8 cellular contexts compared by ENCODE assay signal in the genomic region with DNA sequence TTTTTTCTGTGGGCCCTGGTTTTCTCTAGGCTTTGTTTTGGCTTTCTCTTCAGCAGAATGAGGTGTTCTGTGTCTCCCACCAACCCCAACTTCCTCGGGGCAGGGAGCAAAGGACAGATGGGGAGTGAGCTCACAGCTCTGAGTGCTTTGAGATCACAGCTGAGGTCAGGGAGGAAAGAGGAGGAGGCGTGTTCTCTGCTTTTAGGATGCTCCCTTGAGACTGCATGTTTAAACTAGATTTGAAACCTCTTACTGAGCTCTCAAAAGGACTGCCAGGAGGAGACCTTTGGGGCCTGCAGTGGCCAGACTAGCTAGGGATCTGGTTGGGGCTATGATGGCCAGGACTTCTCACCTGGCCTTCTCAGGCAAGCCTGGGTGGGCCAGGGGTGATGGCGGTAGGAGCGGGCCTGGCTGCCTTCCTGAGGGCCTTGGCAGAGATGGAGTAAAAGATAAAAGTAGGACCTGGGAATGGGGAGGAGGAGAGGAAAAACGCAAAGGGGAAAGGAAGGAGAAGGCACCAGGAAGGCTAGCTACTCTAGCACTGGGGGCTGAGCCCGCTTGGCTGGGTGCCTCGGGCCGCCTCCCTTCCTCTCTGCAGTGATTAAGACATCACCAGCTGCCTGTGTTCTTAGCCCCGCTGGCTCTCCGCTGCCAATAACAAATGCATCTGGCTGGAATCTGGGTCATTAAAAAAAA.
A peak's percentile ranks its signal among the peaks of the same experiment; 100 is the strongest.
DNase-seq lines count a peak whose midpoint lies in the region; ATAC-seq and TF ChIP-seq lines count a peak whose summit lies in the region.

No MANE protein-coding gene starts in this region.

- H3K79me2 ChIP-seq in SK-N-SH (ENCODE audit: insufficient read depth) = no peaks in the 10 kb centered on the region

- H4K20me1 ChIP-seq in SK-N-SH (ENCODE audit: insufficient read depth) = no peaks in the 10 kb centered on the region

- H3K36me3 Mint-ChIP-seq in activated CD8-positive, alpha-beta T cell treated with anti-CD3 and anti-CD28 coated beads for 36 hours (ENCODE audit: low read depth) = no peaks in the 10 kb centered on the region

- TF ChIP-seq POLR2A in heart left ventricle (IDR thresholded peaks at IDR 0.05) = no peak

- intact Hi-C loops in heart left ventricle (cut with DNase I) = loop anchor here in 1 of 10 donors (5.0 kb wide), 1 partner anchor 34 kb away; no protein-coding TSS in a partner anchor
- intact Hi-C loops in activated CD8-positive, alpha-beta T cell treated with anti-CD3 and anti-CD28 coated beads for 36 hours (cut with micrococcal nuclease) = no loop called here

- no peaks in the 10 kb centered on the region for H3K4me1 Mint-ChIP-seq in activated CD8-positive, alpha-beta T cell treated with anti-CD3 and anti-CD28 coated beads for 36 hours (ENCODE audit: low read depth)

- H3K36me3 ChIP-seq in SK-N-SH (replicated peaks in 1 of 2; ENCODE audit: control insufficient read depth in 1 of 2, insufficient read depth in 2 of 2, low read length in 1 of 2) (no peaks in the 10 kb centered on the region), heart left ventricle (peaks cover 0 to 20% (median 9%) of the 10 kb centered on the region in 9 donors)

- no peaks in the 10 kb centered on the region for H3K9me3 ChIP-seq in SK-N-SH
- no peaks in the 10 kb centered on the region for H3K9me3 ChIP-seq in heart left ventricle

- H3K4me2 ChIP-seq in SK-N-SH = peak overlapping the region; percentile 29; the same call in 1 of the 2 replicates

- TF ChIP-seq RAD21 in SK-N-SH (IDR thresholded peaks at IDR 0.05; ENCODE audit: low read length) = no peak

- DNase-seq in HT1080 (ENCODE audit: low read depth) (peak; percentile 90), SK-N-SH (peak; percentile 87), heart left ventricle (peak; percentile 75 to 88 (median 87)), HuH-7 (ENCODE audit: low spot score) (no peak), AML-193 (lab: John Stamatoyannopoulos, UW) (no peak)
- no peak for DNase-seq in activated CD8-positive, alpha-beta T cell treated with anti-CD3 and anti-CD28 coated beads for 36 hours

- no peak overlapping the region for H3K4me3 ChIP-seq in SK-N-SH (ENCODE audit: low read depth in 2 of 2, low read length in 1 of 2)
- H3K4me3 ChIP-seq in heart left ventricle = no peak overlapping the region

- H3K4me3 Mint-ChIP-seq in activated CD8-positive, alpha-beta T cell treated with anti-CD3 and anti-CD28 coated beads for 36 hours = no peak overlapping the region

- no peaks in the 10 kb centered on the region for H3K9me3 Mint-ChIP-seq in activated CD8-positive, alpha-beta T cell treated with anti-CD3 and anti-CD28 coated beads for 36 hours

- peaks cover 16% of the 10 kb centered on the region for H3F3A ChIP-seq in SK-N-SH (replicated peaks; ENCODE audit: insufficient read depth)

- H3K27ac Mint-ChIP-seq in activated CD8-positive, alpha-beta T cell treated with anti-CD3 and anti-CD28 coated beads for 36 hours = no peak overlapping the region

- H3K27ac ChIP-seq in SK-N-SH (ENCODE audit: low read depth in 2 of 2, low read length in 1 of 2) = peak overlapping the region; percentile 75 to 86
- H3K27ac ChIP-seq in heart left ventricle = peak overlapping the region; percentile 63 to 92 (median 83)
- peak overlapping the region; percentile 48 for H3K27ac ChIP-seq in temporal lobe (ENCODE audit: low read depth, low read length)

- H3K4me1 ChIP-seq in SK-N-SH (ENCODE audit: control insufficient read depth in 1 of 2, insufficient read depth in 2 of 2, low read depth in 1 of 2, low read length in 1 of 2) = peaks cover 31 to 60% of the 10 kb centered on the region in 2 experiments
- H3K4me1 ChIP-seq in heart left ventricle = peaks cover 21 to 100% (median 85%) of the 10 kb centered on the region in 12 donors

- WGBS in SK-N-SH (ENCODE audit: low lambda C conversion rate) = 34% methylated on average over 10 of the region's 10 CpGs
- 15 to 20% (median 20%) methylated on average over 10 of the region's 10 CpGs for WGBS in heart left ventricle, 4 donors

- ATAC-seq in heart left ventricle (peak; percentile 53 to 70 (median 68)), GM19328 (IDR thresholded peaks at IDR 0.05; ENCODE audit: unreplicated experiment) (no peak)
- ATAC-seq in activated CD8-positive, alpha-beta T cell treated with anti-CD3 and anti-CD28 coated beads for 36 hours = no peak

- H3K27me3 ChIP-seq in SK-N-SH (ENCODE audit: insufficient read depth) (no peaks in the 10 kb centered on the region), heart left ventricle (no peaks in the 10 kb centered on the region)

- CTCF ChIA-PET in SK-N-SH (lab: Yijun Ruan, JAX) = interaction anchor here (0.6 to 7.9 kb wide), 8 partner anchors 12 to 1627 kb away, joined by 3 to 56 read pairs (median 4); no protein-coding TSS in a partner anchor
- CTCF ChIA-PET in activated CD8-positive, alpha-beta T cell treated with anti-CD3 and anti-CD28 coated beads for 36 hours (lab: Charles Lee) = interaction anchor here (0.7 to 2.8 kb wide), 2 partner anchors 57 to 145 kb away, joined by 3 to 9 read pairs; no protein-coding TSS in a partner anchor

- no peak overlapping the region for H2AFZ ChIP-seq in SK-N-SH (ENCODE audit: low read depth)

- H3K27me3 Mint-ChIP-seq in activated CD8-positive, alpha-beta T cell treated with anti-CD3 and anti-CD28 coated beads for 36 hours = peaks cover 1% of the 10 kb centered on the region

- TF ChIP-seq CTCF in SK-N-SH (IDR thresholded peaks at IDR 0.05) = no peak
- TF ChIP-seq CTCF in heart left ventricle (IDR thresholded peaks at IDR 0.05) = peak in 3 of 12 donors; percentile 12 to 26 (median 22)
- TF ChIP-seq CTCF in activated CD8-positive, alpha-beta T cell treated with anti-CD3 and anti-CD28 coated beads for 36 hours (IDR thresholded peaks at IDR 0.05) = no peak

- TF ChIP-seq EP300 in SK-N-SH (IDR thresholded peaks at IDR 0.05; ENCODE audit: borderline replicate concordance in 1 of 2, low read depth in 1 of 2, low read length in 1 of 2) = no peak

- POLR2A ChIA-PET in SK-N-SH (lab: Yijun Ruan, JAX) = interaction anchor here (1.0 kb wide), 1 partner anchor 13 kb away, joined by 4 read pairs; no protein-coding TSS in a partner anchor
- POLR2A ChIA-PET in activated CD8-positive, alpha-beta T cell treated with anti-CD3 and anti-CD28 coated beads for 36 hours (lab: Charles Lee) = interaction anchor here (0.9 kb wide), 1 partner anchor 11 kb away, joined by 3 read pairs; no protein-coding TSS in a partner anchor

- no peaks in the 10 kb centered on the region for H3K9me2 ChIP-seq in SK-N-SH

- 0 out of 2 replicates have a peak overlapping the region, but pooled peaks have one; percentile 18 for H3K9ac ChIP-seq in SK-N-SH

TF ChIP-seq in SK-N-SH, 30 proteins besides CTCF, POLR2A, EP300 and RAD21:
- TF ChIP-seq POLR2AphosphoS5 (IDR thresholded peaks at IDR 0.05; ENCODE audit: low read depth, low read length) = no peak
- 0 out of 2 replicates have a peak, but pooled peaks have one; percentile 53 for TF ChIP-seq TCF12 (IDR thresholded peaks at IDR 0.05)
- peak; percentile 76 for TF ChIP-seq NFIC (IDR thresholded peaks at IDR 0.05; ENCODE audit: borderline replicate concordance)
- TF ChIP-seq TAF1 (IDR thresholded peaks at IDR 0.05; ENCODE audit: borderline replicate concordance, low read depth, low read length) = no peak
- TF ChIP-seq GATA2 (CRISPR knock-in tag; IDR thresholded peaks at IDR 0.05) = peak; percentile 66
- TF ChIP-seq GABPA (IDR thresholded peaks at IDR 0.05; ENCODE audit: low read depth) = no peak
- TF ChIP-seq YY1 (IDR thresholded peaks at IDR 0.05; ENCODE audit: low read depth) = no peak

Comparison
In these comparisons a context has a peak if more than half of its experiments do, and no peak if none do; other contexts are left out.
1. DNase-seq: peak in HT1080 (single experiment), SK-N-SH (single experiment) and heart left ventricle (5 of 5); none in HuH-7 (single experiment), AML-193 (0 of 2) and activated CD8-positive, alpha-beta T cell treated with anti-CD3 and anti-CD28 coated beads for 36 hours (single experiment).
2. ATAC-seq: peak in heart left ventricle (4 of 4); none in activated CD8-positive, alpha-beta T cell treated with anti-CD3 and anti-CD28 coated beads for 36 hours (single experiment) and GM19328 (single experiment).
3. Peak in every context shown above with its lines, with median percentiles within 50 percentile points of each other: H3K27ac ChIP-seq.